ENCODE assay signal across 11 cellular contexts in the genomic region with DNA sequence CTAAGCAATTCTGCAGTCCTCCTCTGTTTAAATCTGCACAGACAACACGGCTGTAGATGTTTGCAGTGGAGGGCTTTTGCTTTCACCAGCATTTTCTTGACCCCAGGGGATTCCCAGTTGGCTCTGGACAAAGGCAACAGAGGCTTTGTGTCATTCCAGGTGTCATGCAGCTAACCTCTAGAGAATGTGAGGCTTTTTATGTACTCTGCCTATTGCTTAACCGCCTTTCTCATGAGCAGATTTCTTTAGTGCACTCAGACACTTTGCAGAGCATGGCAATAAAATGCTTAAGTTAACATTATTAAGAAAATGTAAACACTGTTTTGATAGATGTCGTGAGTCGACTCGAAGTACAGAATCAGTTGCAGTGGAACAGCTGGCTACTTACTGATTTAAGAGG.
DNase-seq lines count a peak whose midpoint lies in the region; ATAC-seq and TF ChIP-seq lines count a peak whose summit lies in the region.
"Had no signal": no experiment of that assay in that cellular context is flagged by ENCODE, and none has a peak within 500 bp of the region (broad histone marks: within the 10 kb centered on the region; RNA-seq: fewer than 3 reads in every experiment).

No MANE protein-coding gene starts in this region.

- DNase-seq in DMS79 treated with DMSO at 0.1 percent for 48 hours (lab: John Stamatoyannopoulos, UW), result peak; percentile 99
- DNase-seq in NCI-H146 treated with DMSO at 0.1 percent for 48 hours (lab: John Stamatoyannopoulos, UW; ENCODE audit: unreplicated experiment), result peak; percentile 85
- DNase-seq in SW480 (ENCODE audit: low spot score), result peak; percentile 1
- no peak for DNase-seq in left lobe of liver (ENCODE audit: low spot score)
- DNase-seq in activated CD4-positive, CD25-positive, alpha-beta regulatory T cell (lab: John Stamatoyannopoulos, UW), result no peak
- DNase-seq in hepatic stellate cell (ENCODE audit: low spot score), result no peak
- DNase-seq: activated T-cell treated with anti-CD3 and anti-CD28 coated beads for 4 hours; aorta; effector memory CD8-positive, alpha-beta T cell had no signal

- H3K27me3 Mint-ChIP-seq in nephron (ENCODE audit: low read depth), result no peaks in the 10 kb centered on the region
- H3K27me3 Mint-ChIP-seq: effector memory CD8-positive, alpha-beta T cell had no signal

- H3K4me1 Mint-ChIP-seq in nephron, result peaks cover 13% of the 10 kb centered on the region

- peaks cover 9% of the 10 kb centered on the region for H3K9me3 Mint-ChIP-seq in nephron

- ATAC-seq in HG02938 (IDR thresholded peaks at IDR 0.05; ENCODE audit: unreplicated experiment) (no peak), left lobe of liver (no peak)
- ATAC-seq: effector memory CD8-positive, alpha-beta T cell had no signal

- no peak for TF ChIP-seq CTCF in nephron (IDR thresholded peaks at IDR 0.05; ENCODE audit: unreplicated experiment in 3 of 3)

- no peaks in the 10 kb centered on the region for H3K36me3 Mint-ChIP-seq in nephron (ENCODE audit: low read depth)

- H3K4me3 Mint-ChIP-seq in nephron, result peak overlapping the region in 2 of 3 experiments; percentile 50 to 58
- H3K4me3 Mint-ChIP-seq: effector memory CD8-positive, alpha-beta T cell had no signal

- peak overlapping the region; percentile 73 to 87 (median 82) for H3K27ac Mint-ChIP-seq in nephron
- H3K27ac Mint-ChIP-seq: effector memory CD8-positive, alpha-beta T cell had no signal

Comparison
In these comparisons a context has a peak if more than half of its experiments do, and no peak if none do; other contexts are left out.
1. DNase-seq: peak in DMS79 treated with DMSO at 0.1 percent for 48 hours (single experiment), NCI-H146 treated with DMSO at 0.1 percent for 48 hours (single experiment) and SW480 (single experiment); none in left lobe of liver (single experiment), activated CD4-positive, CD25-positive, alpha-beta regulatory T cell (0 of 4) and hepatic stellate cell (single experiment).